In genomic region chr4:128601992-128602695, GRCh38 we compare ENCODE assay signal across 8 cellular contexts.
DNase-seq lines count a peak whose midpoint lies in the region; ATAC-seq and TF ChIP-seq lines count a peak whose summit lies in the region.

No MANE protein-coding gene starts in this region.

- no peak for TF ChIP-seq CTCF in breast epithelium (IDR thresholded peaks at IDR 0.05)

- H3K9ac ChIP-seq in HUES48 (ENCODE audit: low read depth, low read length), result no peak overlapping the region

- H3K27ac ChIP-seq in HUES48 (ENCODE audit: low read depth, low read length) (peak overlapping the region; percentile 59), breast epithelium (peak overlapping the region; percentile 53 to 61), substantia nigra (ENCODE audit: low read depth, low read length, poor library complexity, severe bottlenecking) (no peak overlapping the region)

- H3K4me1 ChIP-seq in HUES48 (ENCODE audit: control insufficient read depth, insufficient read depth, low read length) (peaks cover 19% of the 10 kb centered on the region), breast epithelium (no peaks in the 10 kb centered on the region)

- H3K9me3 ChIP-seq in HUES48 (ENCODE audit: control insufficient read depth, insufficient read depth, low read length) (no peaks in the 10 kb centered on the region), breast epithelium (no peaks in the 10 kb centered on the region)

- no peak for DNase-seq in breast epithelium (ENCODE audit: low spot score in 2 of 2)
- DNase-seq in inferior parietal cortex (ENCODE audit: extremely low spot score), result peak; percentile 23
- DNase-seq in substantia nigra (lab: John Stamatoyannopoulos, UW), result peak in 32 of 49 donors; percentile 1 to 62 (median 17)
- DNase-seq in NOMO-1 treated with dmso at 0.1 percent for 144 hours (lab: John Stamatoyannopoulos, UW; ENCODE audit: unreplicated experiment), result no peak
- DNase-seq in stimulated activated CD4-positive, alpha-beta T cell treated with anti-CD3 and anti-CD28 coated beads, Interleukin-4, amount 100 ng/mL, for 24 hours, result no peak

- ATAC-seq in GM19324 (IDR thresholded peaks at IDR 0.05; ENCODE audit: low FRiP score, unreplicated experiment) (no peak), HG03520 (IDR thresholded peaks at IDR 0.05; ENCODE audit: unreplicated experiment) (no peak)

- intact Hi-C loops in breast epithelium (cut with DNase I; ENCODE audit: low total_unique reads), result no loop called here

- H3K4me3 ChIP-seq in HUES48 (ENCODE audit: low read depth, low read length) (no peak overlapping the region), breast epithelium (no peak overlapping the region)

- no peaks in the 10 kb centered on the region for H3K27me3 ChIP-seq in HUES48 (ENCODE audit: control insufficient read depth, insufficient read depth, low read length)
- no peaks in the 10 kb centered on the region for H3K27me3 ChIP-seq in breast epithelium

- no peak for TF ChIP-seq POLR2A in breast epithelium (IDR thresholded peaks at IDR 0.05)

- H3K36me3 ChIP-seq in HUES48 (ENCODE audit: control insufficient read depth, insufficient read depth, low read length) (no peaks in the 10 kb centered on the region), breast epithelium (no peaks in the 10 kb centered on the region)

Comparison
In these comparisons a context has a peak if more than half of its experiments do, and no peak if none do; other contexts are left out.
1. DNase-seq: peak in inferior parietal cortex (single experiment) and substantia nigra (32 of 49); none in breast epithelium (0 of 2), NOMO-1 treated with dmso at 0.1 percent for 144 hours (single experiment) and stimulated activated CD4-positive, alpha-beta T cell treated with anti-CD3 and anti-CD28 coated beads, Interleukin-4, amount 100 ng/mL, for 24 hours (single experiment).